1 cellular context compared by ENCODE assay signal in genomic region chrX:371907-372306, GRCh38.
TF ChIP-seq lines count a peak whose summit lies in the region.

No MANE protein-coding gene starts in this region.

TF ChIP-seq in HepG2, 621 proteins besides CTCF, POLR2A, EP300 and RAD21:
- TF ChIP-seq XBP1 (CRISPR knock-in tag; IDR thresholded peaks at IDR 0.05) (no peak), ZNF564 (CRISPR knock-in tag; IDR thresholded peaks at IDR 0.05) (no peak), NCOR1 (IDR thresholded peaks at IDR 0.05; ENCODE audit: borderline replicate concordance, low read length) (no peak), ZNF33B (CRISPR knock-in tag; IDR thresholded peaks at IDR 0.05) (no peak), MAFK (conservative IDR thresholded peaks at IDR 0.05 in 1 of 2, IDR thresholded peaks at IDR 0.05 in 1 of 2; ENCODE audit: low read length in 2 of 2) (no peak), BHLHE40 (IDR thresholded peaks at IDR 0.05; ENCODE audit: low read length) (no peak), TOPORS (CRISPR knock-in tag; IDR thresholded peaks at IDR 0.05) (no peak), KAT8 (CRISPR knock-in tag; IDR thresholded peaks at IDR 0.05) (no peak), NONO (IDR thresholded peaks at IDR 0.05) (no peak), NONO (CRISPR knock-in tag; conservative IDR thresholded peaks at IDR 0.05) (no peak), SRF (IDR thresholded peaks at IDR 0.05; ENCODE audit: low read depth, low read length) (no peak), MIER3 (CRISPR knock-in tag; IDR thresholded peaks at IDR 0.05; ENCODE audit: borderline replicate concordance) (no peak)
- TF ChIP-seq, protein P1, sequence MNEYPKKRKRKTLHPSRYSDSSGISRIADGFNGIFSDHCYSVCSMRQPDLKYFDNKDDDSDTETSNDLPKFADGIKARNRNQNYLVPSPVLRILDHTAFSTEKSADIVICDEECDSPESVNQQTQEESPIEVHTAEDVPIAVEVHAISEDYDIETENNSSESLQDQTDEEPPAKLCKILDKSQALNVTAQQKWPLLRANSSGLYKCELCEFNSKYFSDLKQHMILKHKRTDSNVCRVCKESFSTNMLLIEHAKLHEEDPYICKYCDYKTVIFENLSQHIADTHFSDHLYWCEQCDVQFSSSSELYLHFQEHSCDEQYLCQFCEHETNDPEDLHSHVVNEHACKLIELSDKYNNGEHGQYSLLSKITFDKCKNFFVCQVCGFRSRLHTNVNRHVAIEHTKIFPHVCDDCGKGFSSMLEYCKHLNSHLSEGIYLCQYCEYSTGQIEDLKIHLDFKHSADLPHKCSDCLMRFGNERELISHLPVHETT (CRISPR knock-in tag; conservative IDR thresholded peaks at IDR 0.05), result no peak
- TF ChIP-seq, protein P2, sequence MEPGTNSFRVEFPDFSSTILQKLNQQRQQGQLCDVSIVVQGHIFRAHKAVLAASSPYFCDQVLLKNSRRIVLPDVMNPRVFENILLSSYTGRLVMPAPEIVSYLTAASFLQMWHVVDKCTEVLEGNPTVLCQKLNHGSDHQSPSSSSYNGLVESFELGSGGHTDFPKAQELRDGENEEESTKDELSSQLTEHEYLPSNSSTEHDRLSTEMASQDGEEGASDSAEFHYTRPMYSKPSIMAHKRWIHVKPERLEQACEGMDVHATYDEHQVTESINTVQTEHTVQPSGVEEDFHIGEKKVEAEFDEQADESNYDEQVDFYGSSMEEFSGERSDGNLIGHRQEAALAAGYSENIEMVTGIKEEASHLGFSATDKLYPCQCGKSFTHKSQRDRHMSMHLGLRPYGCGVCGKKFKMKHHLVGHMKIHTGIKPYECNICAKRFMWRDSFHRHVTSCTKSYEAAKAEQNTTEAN (CRISPR knock-in tag; conservative IDR thresholded peaks at IDR 0.05), result no peak
- TF ChIP-seq, protein P3, sequence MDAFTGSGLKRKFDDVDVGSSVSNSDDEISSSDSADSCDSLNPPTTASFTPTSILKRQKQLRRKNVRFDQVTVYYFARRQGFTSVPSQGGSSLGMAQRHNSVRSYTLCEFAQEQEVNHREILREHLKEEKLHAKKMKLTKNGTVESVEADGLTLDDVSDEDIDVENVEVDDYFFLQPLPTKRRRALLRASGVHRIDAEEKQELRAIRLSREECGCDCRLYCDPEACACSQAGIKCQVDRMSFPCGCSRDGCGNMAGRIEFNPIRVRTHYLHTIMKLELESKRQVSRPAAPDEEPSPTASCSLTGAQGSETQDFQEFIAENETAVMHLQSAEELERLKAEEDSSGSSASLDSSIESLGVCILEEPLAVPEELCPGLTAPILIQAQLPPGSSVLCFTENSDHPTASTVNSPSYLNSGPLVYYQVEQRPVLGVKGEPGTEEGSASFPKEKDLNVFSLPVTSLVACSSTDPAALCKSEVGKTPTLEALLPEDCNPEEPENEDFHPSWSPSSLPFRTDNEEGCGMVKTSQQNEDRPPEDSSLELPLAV (CRISPR knock-in tag; conservative IDR thresholded peaks at IDR 0.05; ENCODE audit: low read depth), result no peak
TF ChIP-seq in HepG2: peak in this region for 0.
